34 cellular contexts compared by ENCODE assay signal in genomic region chr4:186739317-186739716, GRCh38. TPM values are rescaled to one million over a fixed set of nuclear protein-coding genes. Genes with fewer than 3 reads are reported as not detected.
DNase-seq lines count a peak whose midpoint lies in the region; ATAC-seq, FAIRE-seq and TF ChIP-seq lines count a peak whose summit lies in the region.
"Had no signal": no experiment of that assay in that cellular context is flagged by ENCODE, and none has a peak within 500 bp of the region (broad histone marks: within the 10 kb centered on the region; RNA-seq: fewer than 3 reads in every experiment).

No MANE protein-coding gene starts in this region.

- TF ChIP-seq POLR2A in A549 (IDR thresholded peaks at IDR 0.05; ENCODE audit: low read length) = no peak
- no peak for TF ChIP-seq POLR2A in transverse colon (IDR thresholded peaks at IDR 0.05)
- no peak for TF ChIP-seq POLR2A in vagina (IDR thresholded peaks at IDR 0.05)

- H3K9me3 ChIP-seq in A549 (no peaks in the 10 kb centered on the region), HEK293 (ENCODE audit: control insufficient read depth, insufficient read depth, low read depth, low read length) (no peaks in the 10 kb centered on the region), colonic mucosa (no peaks in the 10 kb centered on the region), transverse colon (no peaks in the 10 kb centered on the region), aorta (ENCODE audit: control insufficient read depth, low read length) (no peaks in the 10 kb centered on the region), right cardiac atrium (ENCODE audit: control insufficient read depth, low read length) (no peaks in the 10 kb centered on the region), vagina (no peaks in the 10 kb centered on the region)
- H3K9me3 ChIP-seq: BE2C, BLaER1, Caco-2 had no signal

- no peak for DNase-seq in A549 (ENCODE audit: low read depth in 1 of 2, low spot score in 1 of 2)
- DNase-seq in colonic mucosa = no peak
- DNase-seq in transverse colon = no peak
- DNase-seq in aorta = no peak
- no peak for DNase-seq in right cardiac atrium
- no peak for DNase-seq in vagina (ENCODE audit: extremely low spot score in 2 of 2)
- DNase-seq: 8988T; ACHN; AML-193; BE2C; C1 segment of cervical spinal cord; Caco-2; Calu3; CD4-positive, alpha-beta memory T cell; CD4-positive, alpha-beta T cell; CD4-positive, CD25-positive, alpha-beta regulatory T cell; CD8-positive, alpha-beta memory T cell; CD8-positive, alpha-beta T cell; COR-L47; DMS153; DMS53; DMS79; DMS79 treated with DMSO at 0.1 percent for 48 hours; DND-41; EL had no signal

- intact Hi-C loops in colonic mucosa (cut with DNase I) (no loop called here), transverse colon (cut with DNase I; ENCODE audit: low total_unique reads) (no loop called here), aorta (cut with DNase I) (no loop called here), right cardiac atrium (cut with DNase I) (no loop called here), vagina (cut with DNase I) (no loop called here)

- POLR2A ChIA-PET in A549 (lab: Yijun Ruan, JAX) (no interaction called here), HEK293 (lab: Yijun Ruan, JAX) (no interaction called here)

- no peak overlapping the region for H3K4me3 ChIP-seq in A549
- no peak overlapping the region for H3K4me3 ChIP-seq in HEK293 (ENCODE audit: low read depth, low read length)
- no peak overlapping the region for H3K4me3 ChIP-seq in colonic mucosa
- H3K4me3 ChIP-seq in transverse colon = no peak overlapping the region
- H3K4me3 ChIP-seq in aorta (ENCODE audit: low read length in 2 of 2) = no peak overlapping the region
- no peak overlapping the region for H3K4me3 ChIP-seq in right cardiac atrium (ENCODE audit: low read length)
- H3K4me3 ChIP-seq in vagina = no peak overlapping the region
- H3K4me3 ChIP-seq: BLaER1; BLaER1 treated with 17β-estradiol and CSF1 and Interleukin-3, amounts not matched to agents 10 nM and 100 nM had no signal

- H3K4me1 ChIP-seq in A549 (peaks cover 18% of the 10 kb centered on the region), HEK293 (ENCODE audit: control insufficient read depth, insufficient read depth, low read length) (peaks cover 3% of the 10 kb centered on the region), colonic mucosa (peaks cover 7% of the 10 kb centered on the region), transverse colon (peaks cover 0 to 19% (median 12%) of the 10 kb centered on the region in 4 donors), aorta (ENCODE audit: control insufficient read depth in 1 of 2, insufficient read depth in 2 of 2, low read length in 2 of 2) (no peaks in the 10 kb centered on the region), right cardiac atrium (ENCODE audit: control insufficient read depth, insufficient read depth, low read length) (no peaks in the 10 kb centered on the region), vagina (no peaks in the 10 kb centered on the region)
- H3K4me1 ChIP-seq: BE2C had no signal

- no peak overlapping the region for H3K4me2 ChIP-seq in A549
- H3K4me2 ChIP-seq: BLaER1; BLaER1 treated with 17β-estradiol and CSF1 and Interleukin-3, amounts not matched to agents 10 nM and 100 nM had no signal

- 88% methylated on average over 9 of the region's 9 CpGs for WGBS in A549 (ENCODE audit: missing lambda C conversion rate)
- WGBS in transverse colon (ENCODE audit: low coverage in 1 of 2), 2 donors = 85 to 94% methylated on average over 8 to 9 of the region's 9 CpGs
- 93 to 98% methylated on average over 9 of the region's 9 CpGs for WGBS in aorta, 2 donors
- WGBS in right cardiac atrium = 97% methylated on average over 9 of the region's 9 CpGs

- H3K27me3 ChIP-seq in colonic mucosa (no peaks in the 10 kb centered on the region), transverse colon (no peaks in the 10 kb centered on the region), aorta (ENCODE audit: control insufficient read depth in 1 of 2, insufficient read depth in 2 of 2, low read length in 1 of 2) (no peaks in the 10 kb centered on the region), right cardiac atrium (ENCODE audit: control insufficient read depth, insufficient read depth) (no peaks in the 10 kb centered on the region), vagina (no peaks in the 10 kb centered on the region)
- H3K27me3 ChIP-seq: BLaER1; BLaER1 treated with 17β-estradiol and CSF1 and Interleukin-3, amounts not matched to agents 10 nM and 100 nM had no signal

- no peak overlapping the region for H3K27ac ChIP-seq in A549
- H3K27ac ChIP-seq in HEK293 (ENCODE audit: extremely low read depth, low read depth, low read length) = no peak overlapping the region
- H3K27ac ChIP-seq in colonic mucosa = peak overlapping the region; percentile 69
- peak overlapping the region; percentile 70 to 77 (median 70) for H3K27ac ChIP-seq in transverse colon
- no peak overlapping the region for H3K27ac ChIP-seq in aorta (ENCODE audit: low read depth in 1 of 2, low read length in 2 of 2)
- H3K27ac ChIP-seq in right cardiac atrium (ENCODE audit: low read length) = no peak overlapping the region
- H3K27ac ChIP-seq in vagina = no peak overlapping the region
- H3K27ac ChIP-seq: 22Rv1; BLaER1; BLaER1 treated with 17β-estradiol and CSF1 and Interleukin-3, amounts not matched to agents 10 nM and 100 nM; C4-2B had no signal

- H3K36me3 ChIP-seq in HEK293 (ENCODE audit: control insufficient read depth in 2 of 2, insufficient read depth in 1 of 2, low read length in 2 of 2) (no peaks in the 10 kb centered on the region), colonic mucosa (no peaks in the 10 kb centered on the region), transverse colon (no peaks in the 10 kb centered on the region), aorta (ENCODE audit: control insufficient read depth in 1 of 2, insufficient read depth in 2 of 2, low read length in 1 of 2) (no peaks in the 10 kb centered on the region), vagina (no peaks in the 10 kb centered on the region)
- H3K36me3 ChIP-seq: BE2C; BLaER1; BLaER1 treated with 17β-estradiol and CSF1 and Interleukin-3, amounts not matched to agents 10 nM and 100 nM had no signal

- TF ChIP-seq CTCF in A549 (IDR thresholded peaks at IDR 0.05) (no peak), HEK293 (tag by site-specific recombination; IDR thresholded peaks at IDR 0.05) (no peak), colonic mucosa (IDR thresholded peaks at IDR 0.05) (no peak), transverse colon (IDR thresholded peaks at IDR 0.05) (no peak), vagina (IDR thresholded peaks at IDR 0.05) (no peak)

- no peak for FAIRE-seq in A549 (lab: Jason Lieb, UNC)
- FAIRE-seq: A204.1, D721Med had no signal

- H3K9ac ChIP-seq in colonic mucosa (ENCODE audit: low read depth in 2 of 2, low read length in 2 of 2) = no peak overlapping the region
- H3K9ac ChIP-seq: BLaER1; BLaER1 treated with 17β-estradiol and CSF1 and Interleukin-3, amounts not matched to agents 10 nM and 100 nM had no signal

- no peak for TF ChIP-seq EP300 in A549 (IDR thresholded peaks at IDR 0.05)
- TF ChIP-seq EP300 in transverse colon (IDR thresholded peaks at IDR 0.05; ENCODE audit: low read depth) = no peak

- TF ChIP-seq RAD21 in A549 (conservative IDR thresholded peaks at IDR 0.05 in 1 of 2, IDR thresholded peaks at IDR 0.05 in 1 of 2) = no peak

- ATAC-seq in A549 = no peak
- ATAC-seq in aorta (ENCODE audit: low FRiP score) = no peak
- ATAC-seq in right cardiac atrium = no peak
- ATAC-seq in esophagus mucosa = no peak
- ATAC-seq: CD8-positive, alpha-beta T cell had no signal

- in situ Hi-C loops in transverse colon (cut with MboI; ENCODE audit: low pct_ligation_motif_present in 1 of 4, low pct_unique_long_range_greater_than_20kb in 1 of 4, low sequenced_read_pairs in 3 of 4) = loop anchor here (25.0 kb wide), 1 partner anchor 198 kb away; no protein-coding TSS in a partner anchor

- CTCF ChIA-PET in A549 (lab: Yijun Ruan, JAX) = interaction anchor here (1.8 kb wide), 1 partner anchor 13 kb away, joined by 4 read pairs; no protein-coding TSS in a partner anchor
- CTCF ChIA-PET in HEK293 (lab: Yijun Ruan, JAX) = interaction anchor here (1.0 kb wide), 1 partner anchor 11 kb away, joined by 3 read pairs; no protein-coding TSS in a partner anchor

TF ChIP-seq in A549, 52 proteins besides CTCF, POLR2A, EP300 and RAD21:
- TF ChIP-seq ZC3H11A (IDR thresholded peaks at IDR 0.05) = peak; percentile 33
- no peak for TF ChIP-seq MYC (IDR thresholded peaks at IDR 0.05; ENCODE audit: borderline replicate concordance, low read length)

TF ChIP-seq in HEK293, 187 proteins besides CTCF, POLR2A, EP300 and RAD21 (continues in another document):
- peak; percentile 31 for TF ChIP-seq ZNF555 (tag by site-specific recombination; conservative IDR thresholded peaks at IDR 0.05)
- peak; percentile 51; the same call in 1 of the 2 replicates for TF ChIP-seq ZNF394 (tag by site-specific recombination; IDR thresholded peaks at IDR 0.05; ENCODE audit: borderline replicate concordance)
- peak; percentile 44 for TF ChIP-seq ZNF426 (tag by site-specific recombination; IDR thresholded peaks at IDR 0.05)
- TF ChIP-seq ZNF354C (tag by site-specific recombination; IDR thresholded peaks at IDR 0.05; ENCODE audit: borderline replicate concordance, low read depth) = no peak

RNA-seq across cellular contexts. Expression of gene FAT1, which starts 15.7 kb away (rescaled TPM):
- polyA plus RNA-seq in A549 (2011; rRNA removed) = 177 and 225 TPM in 2 replicates
- polyA plus RNA-seq in A549 (2012; cell fraction: cytosol; rRNA removed) = 57.1 and 63.7 TPM in 2 replicates
- polyA plus RNA-seq in A549 (2012; cell fraction: nucleus; rRNA removed) = 201 and 278 TPM in 2 replicates
- polyA plus RNA-seq in A549 (2017; fragmentation: RNase III; extraction: RNeasy Plus Mini Kit Qiagen cat#74134 plus additional on column Dnase treatment) = 62.2 to 68.5 TPM (median 62.8 TPM) in 3 replicates
- polyA minus RNA-seq in A549 (2011; rRNA and poly(A)+ RNA removed) = 1,227 and 1,657 TPM in 2 replicates
- 100 to 1,000 TPM; 243 to 300 TPM for total RNA-seq in colonic mucosa
- 100 to 1,000 TPM; 321 to 477 (median 380) TPM for total RNA-seq in transverse colon
- 100 to 1,000 TPM in 1 of 2 donors, 10 to 100 TPM in 1; 95.3 to 106 TPM for total RNA-seq in aorta
- 10 to 100 TPM; 23.5 to 41.2 TPM for polyA plus RNA-seq in aorta
- 10 to 100 TPM; 76.7 to 95.2 (median 82.9) TPM for total RNA-seq in right cardiac atrium
- 29.7 TPM for polyA plus RNA-seq in right cardiac atrium
- 47.1 TPM for total RNA-seq in vagina
- total RNA-seq in esophagus mucosa = 86.4 TPM
- total RNA-seq: CD4-positive, alpha-beta memory T cell; CD4-positive, CD25-positive, alpha-beta regulatory T cell; CD8-positive, alpha-beta memory T cell; CD8-positive, alpha-beta T cell had no signal
- polyA plus RNA-seq: CD14-positive monocyte; CD4-positive, alpha-beta memory T cell; CD8-positive, alpha-beta memory T cell had no signal

Comparison
In these comparisons a context has a peak if more than half of its experiments do, and no peak if none do; other contexts are left out.
1. H3K27ac ChIP-seq: peak in colonic mucosa (single experiment) and transverse colon (4 of 4); none in A549 (0 of 2), HEK293 (single experiment), aorta (0 of 2), right cardiac atrium (single experiment) and vagina (single experiment).